ENCODE assay signal across 21 cellular contexts in the genomic region with DNA sequence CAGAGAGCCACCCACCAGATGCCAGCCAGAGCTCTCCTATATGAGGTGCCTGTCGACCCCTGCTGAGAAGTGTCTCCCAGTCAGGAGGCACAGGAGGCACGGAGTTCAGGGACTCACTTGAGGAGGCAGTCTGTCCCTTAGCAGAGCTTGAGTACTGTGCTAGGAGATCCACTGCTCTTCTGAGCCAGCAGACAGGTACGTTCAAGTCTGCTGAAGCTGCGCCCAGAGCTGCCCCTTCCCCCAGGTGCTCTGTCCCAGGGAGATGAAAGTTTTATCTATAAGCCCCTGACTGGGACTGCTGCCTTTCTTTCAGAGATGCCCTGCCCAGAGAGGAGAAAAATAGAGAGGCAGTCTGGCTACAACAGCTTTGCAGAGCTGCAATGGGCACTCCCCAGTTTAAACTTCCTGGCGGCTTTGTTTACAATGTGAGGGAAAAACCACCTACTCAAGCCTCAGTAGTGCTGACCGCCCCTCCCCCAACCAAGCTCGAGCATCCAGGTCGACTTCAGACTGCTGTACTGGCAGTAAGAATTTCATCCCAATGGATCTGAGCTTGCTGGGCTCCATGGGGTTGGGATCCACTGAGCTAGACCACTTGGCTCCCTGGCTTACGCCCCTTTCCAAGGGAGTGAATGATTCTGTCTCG.
"Had no signal": no experiment of that assay in that cellular context is flagged by ENCODE, and none has a peak within 500 bp of the region (broad histone marks: within the 10 kb centered on the region; RNA-seq: fewer than 3 reads in every experiment).

No MANE protein-coding gene starts in this region.

- H3K4me3 ChIP-seq: coronary artery, dorsolateral prefrontal cortex, heart left ventricle, left ventricle myocardium inferior, ovary, right lobe of liver, testis, transverse colon had no signal

- H3K27ac ChIP-seq: coronary artery, dorsolateral prefrontal cortex, heart left ventricle, left ventricle myocardium inferior, ovary, right lobe of liver, testis, transverse colon had no signal

- H3K4me1 ChIP-seq: heart left ventricle, left ventricle myocardium inferior, right lobe of liver, testis, transverse colon had no signal

- DNase-seq: activated CD4-positive, alpha-beta T cell treated with anti-CD3 and anti-CD28 coated beads for 4 hours; activated CD4-positive, alpha-beta T cell treated with anti-CD3 and anti-CD28 coated beads, Interleukin-2, amount 50 U/mL, for 4 hours; activated naive CD4-positive, alpha-beta T cell; activated T-cell treated with anti-CD3 and anti-CD28 coated beads for 4 hours; activated T-cell treated with anti-CD3 and anti-CD28 coated beads, Interleukin-2, amount 50 U/mL, for 72 hours; anterior cingulate cortex; dorsolateral prefrontal cortex; effector memory CD8-positive, alpha-beta T cell; heart left ventricle; hypothalamus; left ventricle myocardium inferior; ovary; right lobe of liver; stimulated activated CD4-positive, alpha-beta T cell treated with anti-CD3 and anti-CD28 coated beads, Interleukin-2, amount 100 ng/mL, for 48 hours; stimulated activated naive CD4-positive, alpha-beta T cell treated with Interleukin-2 at 50 U/mL for 16 hours; testis; transverse colon had no signal

- H3K9me3 ChIP-seq: ovary, right lobe of liver, testis, transverse colon had no signal

- H3K4me1 Mint-ChIP-seq: nephron had no signal

- ATAC-seq: activated naive CD4-positive, alpha-beta T cell treated with anti-CD3 and anti-CD28 coated beads, Interleukin-2, amount 50 U/mL, for 72 hours; activated T-cell treated with anti-CD3 and anti-CD28 coated beads, Interleukin-2, amount 50 U/mL, for 72 hours; effector memory CD8-positive, alpha-beta T cell; heart left ventricle; right lobe of liver had no signal

- H3K36me3 ChIP-seq: heart left ventricle, left ventricle myocardium inferior, ovary, right lobe of liver, transverse colon had no signal

- H3K27me3 Mint-ChIP-seq: effector memory CD8-positive, alpha-beta T cell had no signal

- H3K27ac Mint-ChIP-seq: activated naive CD4-positive, alpha-beta T cell treated with anti-CD3 and anti-CD28 coated beads, Interleukin-2, amount 50 U/mL, for 72 hours; activated T-cell treated with anti-CD3 and anti-CD28 coated beads, Interleukin-2, amount 50 U/mL, for 72 hours; effector memory CD8-positive, alpha-beta T cell; nephron; progenitor cell of endocrine pancreas had no signal

- H3K4me3 Mint-ChIP-seq: activated T-cell treated with anti-CD3 and anti-CD28 coated beads, Interleukin-2, amount 50 U/mL, for 72 hours; effector memory CD8-positive, alpha-beta T cell; nephron had no signal

- H3K27me3 ChIP-seq: dorsolateral prefrontal cortex, ovary, right lobe of liver, testis, transverse colon had no signal
